Comparison of ENCODE assay signal across 23 cellular contexts in the genomic region with DNA sequence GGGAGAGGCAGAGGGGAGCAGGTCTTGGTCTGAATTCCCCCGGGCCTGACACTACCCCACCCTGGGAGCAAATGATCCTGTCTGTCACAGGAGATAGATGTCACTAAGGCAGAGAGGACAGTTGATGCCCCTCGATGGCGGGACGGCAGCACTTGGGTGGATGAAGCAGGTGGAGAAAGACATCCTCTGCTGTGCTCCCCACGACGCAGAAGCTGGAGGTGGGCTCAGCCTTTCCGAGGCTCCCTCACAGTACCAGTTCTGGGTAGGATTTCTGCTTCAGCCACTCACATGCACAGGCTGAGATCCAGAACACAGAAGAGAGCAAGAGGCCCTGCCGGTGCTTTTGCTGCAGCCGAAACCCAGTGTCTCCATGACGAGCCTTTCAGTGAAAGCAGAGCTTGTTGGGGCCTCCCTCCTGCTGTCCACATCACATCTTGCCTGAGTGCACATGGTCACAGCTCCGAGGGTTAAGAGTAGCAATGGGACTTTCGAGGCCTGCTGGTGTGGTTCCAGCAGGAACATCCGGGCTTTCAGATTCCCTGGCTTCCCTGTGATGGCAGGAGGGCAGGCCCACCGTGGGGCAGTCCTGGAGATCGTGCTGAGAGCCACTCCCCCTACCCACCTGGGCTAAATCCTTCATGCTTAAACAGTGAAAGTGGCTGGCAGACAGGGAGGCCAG.
"Had no signal": no experiment of that assay in that cellular context is flagged by ENCODE, and none has a peak within 500 bp of the region (broad histone marks: within the 10 kb centered on the region; RNA-seq: fewer than 3 reads in every experiment).

No MANE protein-coding gene starts in this region.

- H3K36me3 ChIP-seq: ascending aorta, Peyer's patch had no signal

- H3K4me1 Mint-ChIP-seq: activated B cell treated with CpG ODN at 0.5 μM for 24 hours; activated CD4-positive, alpha-beta T cell treated with anti-CD3 and anti-CD28 coated beads, Interleukin-2, amount 10 ng/mL, durations not matched to agents 7 days and 5 days; activated naive CD4-positive, alpha-beta T cell treated with anti-CD3 and anti-CD28 coated beads, Interleukin-2, amount 50 U/mL, for 24 hours; T-helper 17 cell had no signal

- H3K9me3 Mint-ChIP-seq: activated B cell treated with CpG ODN at 0.5 μM for 24 hours; activated CD4-positive, alpha-beta memory T cell treated with anti-CD3 and anti-CD28 coated beads for 36 hours; activated CD4-positive, alpha-beta T cell treated with anti-CD3 and anti-CD28 coated beads, Interleukin-2, amount 10 ng/mL, durations not matched to agents 7 days and 5 days; activated naive CD4-positive, alpha-beta T cell treated with anti-CD3 and anti-CD28 coated beads, Interleukin-2, amount 50 U/mL, for 24 hours had no signal

- H3K4me3 ChIP-seq: ascending aorta, body of pancreas, Peyer's patch had no signal

- H3K27ac ChIP-seq: ascending aorta, body of pancreas, Peyer's patch had no signal

- FAIRE-seq: bronchial epithelial cell had no signal

- ATAC-seq: body of pancreas, T-helper 17 cell had no signal

- H3K27ac Mint-ChIP-seq: activated B cell treated with CpG ODN at 0.5 μM for 24 hours; activated CD4-positive, alpha-beta memory T cell treated with anti-CD3 and anti-CD28 coated beads for 36 hours; activated CD4-positive, alpha-beta T cell treated with anti-CD3 and anti-CD28 coated beads, Interleukin-2, amount 10 ng/mL, durations not matched to agents 7 days and 5 days; activated naive CD4-positive, alpha-beta T cell treated with anti-CD3 and anti-CD28 coated beads, Interleukin-2, amount 50 U/mL, for 24 hours; T-helper 17 cell had no signal

- H3K36me3 Mint-ChIP-seq: activated CD4-positive, alpha-beta memory T cell treated with anti-CD3 and anti-CD28 coated beads for 36 hours; activated naive CD4-positive, alpha-beta T cell treated with anti-CD3 and anti-CD28 coated beads, Interleukin-2, amount 50 U/mL, for 24 hours had no signal

- H3K9me3 ChIP-seq: ascending aorta, body of pancreas, Peyer's patch had no signal

- H3K4me3 Mint-ChIP-seq: activated B cell treated with CpG ODN at 0.5 μM for 24 hours; activated CD4-positive, alpha-beta memory T cell treated with anti-CD3 and anti-CD28 coated beads for 36 hours; activated CD4-positive, alpha-beta T cell treated with anti-CD3 and anti-CD28 coated beads, Interleukin-2, amount 10 ng/mL, durations not matched to agents 7 days and 5 days; activated naive CD4-positive, alpha-beta T cell treated with anti-CD3 and anti-CD28 coated beads, Interleukin-2, amount 50 U/mL, for 24 hours; T-helper 17 cell had no signal

- H3K4me1 ChIP-seq: ascending aorta, body of pancreas, Peyer's patch had no signal

- DNase-seq: activated B cell treated with CpG ODN at 0.5 μM for 24 hours; activated CD4-positive, alpha-beta memory T cell treated with anti-CD3 and anti-CD28 coated beads for 36 hours; activated CD4-positive, alpha-beta T cell treated with anti-CD3 and anti-CD28 coated beads, Interleukin-2, amount 10 ng/mL, durations not matched to agents 7 days and 5 days; activated naive CD4-positive, alpha-beta T cell; body of pancreas; central memory CD4-positive, alpha-beta T cell; MM.1S; NCI-H1105; NCI-H1436; NCI-H1694 treated with DMSO at 0.1 percent for 48 hours; NCI-H2029 treated with DMSO at 0.1 percent for 48 hours; NCI-H345; NCI-H510A treated with DMSO at 0.1 percent for 48 hours; NCI-H69; NK-92 treated with Interleukin-12 subunit alpha and Interleukin-12 subunit beta, amount 100 ng/mL, for 24 hours; OCI-M1; SIG-M5; T-helper 17 cell; T-helper 9 cell had no signal
